10 cellular contexts compared by ENCODE assay signal in the genomic region with DNA sequence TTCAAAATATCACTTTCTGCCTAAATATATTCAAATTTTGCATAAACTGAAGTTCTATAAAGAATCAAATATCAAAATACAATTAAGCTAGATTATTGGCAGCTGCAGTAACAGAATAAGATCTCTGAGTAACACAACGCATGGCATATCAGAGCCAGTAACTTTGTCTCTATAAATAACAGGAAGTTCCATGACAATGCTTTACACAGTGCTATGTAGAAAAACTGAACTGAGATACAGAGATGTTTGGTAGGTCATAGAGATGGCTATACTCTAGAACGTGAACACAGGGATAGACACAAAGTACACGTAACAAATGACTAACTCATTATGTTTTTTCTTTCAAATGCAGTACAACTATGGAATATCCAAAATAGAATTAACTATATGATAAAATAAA. TPM values are rescaled to one million over a fixed set of nuclear protein-coding genes. Genes with fewer than 3 reads are reported as not detected.
DNase-seq lines count a peak whose midpoint lies in the region; ATAC-seq and TF ChIP-seq lines count a peak whose summit lies in the region.
"Had no signal": no experiment of that assay in that cellular context is flagged by ENCODE, and none has a peak within 500 bp of the region (broad histone marks: within the 10 kb centered on the region; RNA-seq: fewer than 3 reads in every experiment).

No MANE protein-coding gene starts in this region.

- CTCF ChIA-PET in T-cell (lab: Charles Lee): interaction anchor here (0.6 to 1.8 kb wide), 6 partner anchors 9 to 20 kb away, joined by 3 to 11 read pairs (median 4); no protein-coding TSS in a partner anchor

- no peaks in the 10 kb centered on the region; the same call in 1 of the 2 replicates for H3K4me1 ChIP-seq in BE2C

- no peak for DNase-seq in T-cell
- peak; percentile 33 for DNase-seq in myocyte (ENCODE audit: low read depth)
- no peak for DNase-seq in central memory CD4-positive, alpha-beta T cell
- no peak for DNase-seq in middle frontal gyrus (ENCODE audit: extremely low spot score, low spot score)
- DNase-seq in BE2C: no peak
- DNase-seq in NCI-H2081 (lab: John Stamatoyannopoulos, UW): no peak
- DNase-seq: upper lobe of left lung had no signal

- H3K27me3 ChIP-seq in BE2C: no peaks in the 10 kb centered on the region
- H3K27me3 ChIP-seq: hepatocyte, upper lobe of left lung had no signal

- H3K4me3 Mint-ChIP-seq in T-cell: peak overlapping the region in 2 of 3 donors; percentile 29 to 73

- no peak for TF ChIP-seq CTCF in BE2C (IDR thresholded peaks at IDR 0.05; ENCODE audit: low read depth, low read length)

- no peaks in the 10 kb centered on the region for H3K9me3 ChIP-seq in BE2C
- H3K9me3 ChIP-seq: upper lobe of left lung had no signal

- POLR2A ChIA-PET in T-cell (lab: Charles Lee): interaction anchor here (0.6 to 3.7 kb wide), 6 partner anchors 9 to 49 kb away, joined by 3 to 30 read pairs (median 4); a partner anchor contains a TSS

- H3K4me1 Mint-ChIP-seq in T-cell: peaks cover 78 to 92% (median 87%) of the 10 kb centered on the region in 3 donors

- H3K36me3 ChIP-seq in BE2C: peaks cover 74% of the 10 kb centered on the region

- H3K4me3 ChIP-seq in BE2C (ENCODE audit: low read depth, low read length): no peak overlapping the region
- H3K4me3 ChIP-seq: hepatocyte, upper lobe of left lung had no signal

- peak overlapping the region; percentile 72 to 80 for H3K27ac Mint-ChIP-seq in T-cell

- H3K27me3 Mint-ChIP-seq in T-cell: no peaks in the 10 kb centered on the region

- H3K9me3 Mint-ChIP-seq in T-cell: no peaks in the 10 kb centered on the region

- ATAC-seq in GM18868 (IDR thresholded peaks at IDR 0.05; ENCODE audit: unreplicated experiment) (peak; percentile 82), HG02642 (IDR thresholded peaks at IDR 0.05; ENCODE audit: poor library complexity, unreplicated experiment) (peak; percentile 59), T-cell (replicated peaks in 1 of 4) (peak; percentile 37 to 90 (median 76))

- H3K36me3 Mint-ChIP-seq in T-cell: peaks cover 49% of the 10 kb centered on the region

RNA-seq across cellular contexts. Expression of a gene that starts 18.2 kb away (rescaled TPM):
- 100 to 1,000 TPM; 274 to 487 (median 289) TPM for total RNA-seq in T-cell
- total RNA-seq in myocyte: 447 and 572 TPM in 2 replicates
- polyA plus RNA-seq in myocyte (2012): 240 TPM
- 250 TPM for polyA plus RNA-seq in BE2C (2012; ENCODE audit: insufficient read depth, insufficient read length, low read depth)

RNA-seq across cellular contexts. Expression of a gene that starts 48.4 kb away (rescaled TPM):
- total RNA-seq in T-cell (10 to 100 TPM; 20.8 to 27.8 (median 24.2) TPM), myocyte (35.3 and 44.5 TPM in 2 replicates)
- polyA plus RNA-seq in myocyte (2012): 31.0 TPM
- polyA plus RNA-seq in BE2C (2012; ENCODE audit: insufficient read depth, insufficient read length, low read depth): 4.9 TPM

RNA-seq across cellular contexts. Expression of a gene that starts 59.6 kb away (rescaled TPM):
- total RNA-seq in T-cell (10 to 100 TPM; 12.2 to 14.2 (median 13.1) TPM), myocyte (39.0 and 39.5 TPM in 2 replicates)
- 30.1 TPM for polyA plus RNA-seq in myocyte (2012)
- 39.9 TPM for polyA plus RNA-seq in BE2C (2012; ENCODE audit: insufficient read depth, insufficient read length, low read depth)
